Comparison of ENCODE assay signal across 21 cellular contexts in genomic region chr4:107743532-107743931, GRCh38. TPM values are rescaled to one million over a fixed set of nuclear protein-coding genes. Genes with fewer than 3 reads are reported as not detected.
DNase-seq lines count a peak whose midpoint lies in the region; ATAC-seq, FAIRE-seq and TF ChIP-seq lines count a peak whose summit lies in the region.
"Had no signal": no experiment of that assay in that cellular context is flagged by ENCODE, and none has a peak within 500 bp of the region (broad histone marks: within the 10 kb centered on the region; RNA-seq: fewer than 3 reads in every experiment).

No MANE protein-coding gene starts in this region.

- H3K9me3 ChIP-seq in MG63 = no peaks in the 10 kb centered on the region
- H3K9me3 ChIP-seq in HAP-1 = no peaks in the 10 kb centered on the region
- H3K9me3 ChIP-seq: thyroid gland had no signal

- H3K4me1 ChIP-seq in HAP-1 = peaks cover 4% of the 10 kb centered on the region; the same call in 1 of the 2 replicates
- H3K4me1 ChIP-seq in foreskin keratinocyte = no peaks in the 10 kb centered on the region
- H3K4me1 ChIP-seq: parathyroid adenoma had no signal

- DNase-seq in epithelial cell of esophagus (ENCODE audit: low read depth) (peak; percentile 3), MG63 (no peak), RCC 7860 (ENCODE audit: low spot score) (no peak), HAP-1 (ENCODE audit: low spot score in 2 of 2) (no peak), foreskin keratinocyte (no peak)
- DNase-seq: activated CD8-positive, alpha-beta T cell treated with anti-CD3 and anti-CD28 coated beads, Interleukin-2, amount 10 ng/mL, durations not matched to agents 7 days and 5 days; amygdala; cerebellar nuclear complex; GM23248; NCI-H1105; NCI-H2171 treated with DMSO at 0.1 percent for 48 hours; SHP77; thyroid gland; WERI-Rb-1 had no signal

- no peak overlapping the region for H3K4me3 ChIP-seq in epithelial cell of esophagus (ENCODE audit: low read length)
- H3K4me3 ChIP-seq in MG63 = no peak overlapping the region
- no peak overlapping the region for H3K4me3 ChIP-seq in HAP-1
- H3K4me3 ChIP-seq: GM23248, skin epidermis, thyroid gland had no signal

- ATAC-seq in GM18517 (IDR thresholded peaks at IDR 0.05; ENCODE audit: unreplicated experiment) (peak; percentile 50), GM21825 (IDR thresholded peaks at IDR 0.05; ENCODE audit: unreplicated experiment) (peak; percentile 53), HG03460 (IDR thresholded peaks at IDR 0.05; ENCODE audit: unreplicated experiment) (peak; percentile 64), foreskin keratinocyte (no peak)
- ATAC-seq: activated CD8-positive, alpha-beta T cell treated with anti-CD3 and anti-CD28 coated beads, Interleukin-2, amount 10 ng/mL, durations not matched to agents 7 days and 5 days; activated T-helper 17 cell treated with anti-CD3 and anti-CD28 coated beads, Interleukin-2, amount 50 U/mL, for 72 hours had no signal

- no peak for TF ChIP-seq CTCF in epithelial cell of esophagus (IDR thresholded peaks at IDR 0.05; ENCODE audit: insufficient read depth, low read depth, low read length, missing control alignments)
- TF ChIP-seq CTCF in foreskin keratinocyte (conservative IDR thresholded peaks at IDR 0.05) = no peak

- FAIRE-seq in RCC 7860 (lab: Jason Lieb, UNC) = no peak
- FAIRE-seq: frontal cortex had no signal

- no peaks in the 10 kb centered on the region for H3K27me3 ChIP-seq in MG63
- H3K27me3 ChIP-seq in HAP-1 (ENCODE audit: low read depth) = no peaks in the 10 kb centered on the region
- H3K27me3 ChIP-seq in foreskin keratinocyte = peaks cover 9% of the 10 kb centered on the region
- H3K27me3 ChIP-seq: thyroid gland had no signal

- H3K27ac ChIP-seq in foreskin keratinocyte = no peak overlapping the region
- H3K27ac ChIP-seq: GM23248, parathyroid adenoma, skin epidermis, thyroid gland, WERI-Rb-1 had no signal

- H3K36me3 ChIP-seq in MG63 (no peaks in the 10 kb centered on the region), HAP-1 (replicated peaks) (no peaks in the 10 kb centered on the region)
- H3K36me3 ChIP-seq: thyroid gland, WERI-Rb-1 had no signal

- in situ Hi-C loops in HAP-1 (cut with MboI; ENCODE audit: low sequenced_read_pairs) = no loop called here

RNA-seq across cellular contexts. Expression of gene PAPSS1, which starts 23.5 kb away (rescaled TPM):
- total RNA-seq in MG63 (2014; rRNA removed; shearing (Covaris generic); ENCODE audit: low replicate concordance) = 12.3 and 12.6 TPM in 2 replicates
- total RNA-seq in foreskin keratinocyte = 67.6 and 73.4 TPM in 2 replicates
- polyA plus RNA-seq in foreskin keratinocyte = 36.2 and 38.9 TPM in 2 replicates
